Comparison of ENCODE assay signal across 1 cellular context in the genomic region with DNA sequence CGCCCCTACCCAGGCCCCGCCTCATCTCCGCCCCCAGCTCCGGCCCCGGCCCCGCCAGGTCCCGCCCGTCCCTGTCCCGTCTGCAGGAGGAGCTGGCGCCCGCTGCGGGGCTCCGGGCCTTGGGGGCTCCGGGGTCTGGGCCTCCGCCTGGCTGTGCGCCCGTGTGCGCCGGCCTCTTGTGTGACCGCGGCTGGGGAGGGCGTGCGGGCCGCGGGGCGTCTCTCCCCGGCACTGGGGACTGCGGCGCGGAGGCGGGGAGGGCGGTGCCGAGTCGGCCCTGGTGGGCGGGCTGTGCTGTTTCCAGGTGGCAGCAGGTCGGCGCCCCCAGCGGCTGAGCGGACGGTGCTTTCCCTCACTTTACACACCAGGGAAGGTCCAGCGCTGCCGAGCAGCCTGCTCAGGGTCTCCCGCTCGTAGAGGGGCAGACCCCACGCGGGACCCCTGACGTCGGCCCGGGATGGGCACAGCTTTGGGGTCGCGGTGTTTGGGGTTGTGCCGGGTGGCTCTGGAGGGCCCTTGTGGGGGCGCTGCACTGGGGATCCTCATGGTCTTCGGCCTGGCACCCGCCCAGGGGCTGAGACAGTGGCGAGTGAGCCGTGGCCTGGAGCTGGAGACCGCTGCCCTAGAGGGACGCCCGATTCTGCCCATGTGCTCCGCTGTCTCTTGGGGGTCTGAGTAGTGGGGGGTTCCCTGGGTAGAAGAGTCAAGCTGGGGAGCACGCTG.
A peak's percentile ranks its signal among the peaks of the same experiment; 100 is the strongest.
TF ChIP-seq lines count a peak whose summit lies in the region.

No MANE protein-coding gene starts in this region.

TF ChIP-seq in GM12878, 131 proteins besides CTCF, POLR2A, EP300 and RAD21 (continued from another document):
- TF ChIP-seq ZNF24 (IDR thresholded peaks at IDR 0.05) (no peak), RELA (IDR thresholded peaks at IDR 0.05; ENCODE audit: borderline replicate concordance, partially characterized antibody) (peak; percentile 61), RUNX3 (IDR thresholded peaks at IDR 0.05; ENCODE audit: low read length) (no peak), EZH2 (IDR thresholded peaks at IDR 0.05; ENCODE audit: borderline replicate concordance, control insufficient read depth, low read depth, low read length) (no peak), SUPT20H (IDR thresholded peaks at IDR 0.05; ENCODE audit: borderline replicate concordance, control insufficient read depth, low read depth, low read length) (no peak), ZNF217 (IDR thresholded peaks at IDR 0.05) (no peak), ZSCAN29 (IDR thresholded peaks at IDR 0.05) (peak; percentile 46; the same call in 1 of the 2 replicates), SIN3A (IDR thresholded peaks at IDR 0.05; ENCODE audit: low read depth, low read length) (peak; percentile 56; the same call in 1 of the 2 replicates), CREB1 (IDR thresholded peaks at IDR 0.05; ENCODE audit: low read depth) (no peak), BRCA1 (IDR thresholded peaks at IDR 0.05; ENCODE audit: low read depth, low read length) (no peak), GATAD2B (conservative IDR thresholded peaks at IDR 0.05; ENCODE audit: low read depth) (peak; percentile 92), RCOR1 (conservative IDR thresholded peaks at IDR 0.05; ENCODE audit: low read depth, low read length) (no peak), BMI1 (IDR thresholded peaks at IDR 0.05; ENCODE audit: borderline replicate concordance) (no peak), SUZ12 (IDR thresholded peaks at IDR 0.05; ENCODE audit: unreplicated experiment) (no peak), KDM1A (IDR thresholded peaks at IDR 0.05; ENCODE audit: borderline replicate concordance) (no peak), RBBP5 (conservative IDR thresholded peaks at IDR 0.05) (no peak), CHD2 (IDR thresholded peaks at IDR 0.05; ENCODE audit: borderline replicate concordance, low read depth, low read length) (0 out of 2 replicates have a peak, but pooled peaks have one; percentile 31)
- TF ChIP-seq, protein P1, sequence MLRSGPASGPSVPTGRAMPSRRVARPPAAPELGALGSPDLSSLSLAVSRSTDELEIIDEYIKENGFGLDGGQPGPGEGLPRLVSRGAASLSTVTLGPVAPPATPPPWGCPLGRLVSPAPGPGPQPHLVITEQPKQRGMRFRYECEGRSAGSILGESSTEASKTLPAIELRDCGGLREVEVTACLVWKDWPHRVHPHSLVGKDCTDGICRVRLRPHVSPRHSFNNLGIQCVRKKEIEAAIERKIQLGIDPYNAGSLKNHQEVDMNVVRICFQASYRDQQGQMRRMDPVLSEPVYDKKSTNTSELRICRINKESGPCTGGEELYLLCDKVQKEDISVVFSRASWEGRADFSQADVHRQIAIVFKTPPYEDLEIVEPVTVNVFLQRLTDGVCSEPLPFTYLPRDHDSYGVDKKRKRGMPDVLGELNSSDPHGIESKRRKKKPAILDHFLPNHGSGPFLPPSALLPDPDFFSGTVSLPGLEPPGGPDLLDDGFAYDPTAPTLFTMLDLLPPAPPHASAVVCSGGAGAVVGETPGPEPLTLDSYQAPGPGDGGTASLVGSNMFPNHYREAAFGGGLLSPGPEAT (IDR thresholded peaks at IDR 0.05; ENCODE audit: low read depth), result peak; percentile 53; the same call in 1 of the 2 replicates
- TF ChIP-seq, protein P2, sequence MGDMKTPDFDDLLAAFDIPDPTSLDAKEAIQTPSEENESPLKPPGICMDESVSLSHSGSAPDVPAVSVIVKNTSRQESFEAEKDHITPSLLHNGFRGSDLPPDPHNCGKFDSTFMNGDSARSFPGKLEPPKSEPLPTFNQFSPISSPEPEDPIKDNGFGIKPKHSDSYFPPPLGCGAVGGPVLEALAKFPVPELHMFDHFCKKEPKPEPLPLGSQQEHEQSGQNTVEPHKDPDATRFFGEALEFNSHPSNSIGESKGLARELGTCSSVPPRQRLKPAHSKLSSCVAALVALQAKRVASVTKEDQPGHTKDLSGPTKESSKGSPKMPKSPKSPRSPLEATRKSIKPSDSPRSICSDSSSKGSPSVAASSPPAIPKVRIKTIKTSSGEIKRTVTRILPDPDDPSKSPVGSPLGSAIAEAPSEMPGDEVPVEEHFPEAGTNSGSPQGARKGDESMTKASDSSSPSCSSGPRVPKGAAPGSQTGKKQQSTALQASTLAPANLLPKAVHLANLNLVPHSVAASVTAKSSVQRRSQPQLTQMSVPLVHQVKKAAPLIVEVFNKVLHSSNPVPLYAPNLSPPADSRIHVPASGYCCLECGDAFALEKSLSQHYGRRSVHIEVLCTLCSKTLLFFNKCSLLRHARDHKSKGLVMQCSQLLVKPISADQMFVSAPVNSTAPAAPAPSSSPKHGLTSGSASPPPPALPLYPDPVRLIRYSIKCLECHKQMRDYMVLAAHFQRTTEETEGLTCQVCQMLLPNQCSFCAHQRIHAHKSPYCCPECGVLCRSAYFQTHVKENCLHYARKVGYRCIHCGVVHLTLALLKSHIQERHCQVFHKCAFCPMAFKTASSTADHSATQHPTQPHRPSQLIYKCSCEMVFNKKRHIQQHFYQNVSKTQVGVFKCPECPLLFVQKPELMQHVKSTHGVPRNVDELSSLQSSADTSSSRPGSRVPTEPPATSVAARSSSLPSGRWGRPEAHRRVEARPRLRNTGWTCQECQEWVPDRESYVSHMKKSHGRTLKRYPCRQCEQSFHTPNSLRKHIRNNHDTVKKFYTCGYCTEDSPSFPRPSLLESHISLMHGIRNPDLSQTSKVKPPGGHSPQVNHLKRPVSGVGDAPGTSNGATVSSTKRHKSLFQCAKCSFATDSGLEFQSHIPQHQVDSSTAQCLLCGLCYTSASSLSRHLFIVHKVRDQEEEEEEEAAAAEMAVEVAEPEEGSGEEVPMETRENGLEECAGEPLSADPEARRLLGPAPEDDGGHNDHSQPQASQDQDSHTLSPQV (IDR thresholded peaks at IDR 0.05), result 0 out of 2 replicates have a peak, but pooled peaks have one; percentile 64
- TF ChIP-seq, protein P3, sequence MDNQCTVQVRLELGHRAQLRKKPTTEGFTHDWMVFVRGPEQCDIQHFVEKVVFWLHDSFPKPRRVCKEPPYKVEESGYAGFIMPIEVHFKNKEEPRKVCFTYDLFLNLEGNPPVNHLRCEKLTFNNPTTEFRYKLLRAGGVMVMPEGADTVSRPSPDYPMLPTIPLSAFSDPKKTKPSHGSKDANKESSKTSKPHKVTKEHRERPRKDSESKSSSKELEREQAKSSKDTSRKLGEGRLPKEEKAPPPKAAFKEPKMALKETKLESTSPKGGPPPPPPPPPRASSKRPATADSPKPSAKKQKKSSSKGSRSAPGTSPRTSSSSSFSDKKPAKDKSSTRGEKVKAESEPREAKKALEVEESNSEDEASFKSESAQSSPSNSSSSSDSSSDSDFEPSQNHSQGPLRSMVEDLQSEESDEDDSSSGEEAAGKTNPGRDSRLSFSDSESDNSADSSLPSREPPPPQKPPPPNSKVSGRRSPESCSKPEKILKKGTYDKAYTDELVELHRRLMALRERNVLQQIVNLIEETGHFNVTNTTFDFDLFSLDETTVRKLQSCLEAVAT (IDR thresholded peaks at IDR 0.05), result 0 out of 2 replicates have a peak, but pooled peaks have one; percentile 18
